In the genomic region with DNA sequence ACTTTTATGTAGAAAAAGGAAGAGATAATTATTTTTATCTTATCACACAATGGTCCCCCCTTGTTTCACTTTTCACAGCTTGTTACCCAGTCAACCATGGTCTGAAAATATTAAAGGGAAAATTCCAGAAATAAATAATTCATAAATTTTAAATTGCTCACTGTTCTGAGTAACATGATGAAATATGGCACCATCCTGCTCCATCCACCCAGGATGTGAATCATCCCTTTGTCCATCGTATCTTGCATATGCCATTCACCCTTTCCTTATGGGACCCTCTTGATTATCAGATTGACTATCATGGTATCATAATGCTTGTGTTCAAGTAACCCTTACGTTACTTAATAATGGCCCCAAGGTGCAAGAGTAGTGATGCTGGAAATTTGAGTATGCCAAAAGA, we compare ENCODE assay signal across 18 cellular contexts. TPM values are rescaled to one million over a fixed set of nuclear protein-coding genes. Genes with fewer than 3 reads are reported as not detected.
DNase-seq lines count a peak whose midpoint lies in the region; ATAC-seq, FAIRE-seq and TF ChIP-seq lines count a peak whose summit lies in the region.
"Had no signal": no experiment of that assay in that cellular context is flagged by ENCODE, and none has a peak within 500 bp of the region (broad histone marks: within the 10 kb centered on the region; RNA-seq: fewer than 3 reads in every experiment).

No MANE protein-coding gene starts in this region.

- ATAC-seq in right lobe of liver (no peak), HepG2 (no peak), GM19351 (IDR thresholded peaks at IDR 0.05; ENCODE audit: unreplicated experiment) (no peak)

- no peak overlapping the region for H4K8ac ChIP-seq in H9 (replicated peaks; ENCODE audit: insufficient read length, low read depth, low read length)

- H3K4me1 ChIP-seq in right lobe of liver (peaks cover 0 to 15% (median 5%) of the 10 kb centered on the region in 4 donors), HepG2 (ENCODE audit: insufficient read depth, low read length) (peaks cover 11% of the 10 kb centered on the region), tibial artery (peaks cover 0 to 46% (median 14%) of the 10 kb centered on the region in 4 donors), H9 (ENCODE audit: insufficient read depth, low read length) (peaks cover 15% of the 10 kb centered on the region; the same call in 1 of the 2 replicates)

- no peaks in the 10 kb centered on the region for H3K23me2 ChIP-seq in H9 (ENCODE audit: insufficient read length, low read depth, low read length, poor library complexity, severe bottlenecking)

- TF ChIP-seq CTCF in right lobe of liver (IDR thresholded peaks at IDR 0.05) (no peak), HepG2 (CRISPR knock-in tag; IDR thresholded peaks at IDR 0.05) (no peak), fibroblast of pulmonary artery (IDR thresholded peaks at IDR 0.05; ENCODE audit: low read length, missing control alignments) (no peak), tibial artery (IDR thresholded peaks at IDR 0.05) (no peak), H9 (conservative IDR thresholded peaks at IDR 0.05) (no peak)

- no peak overlapping the region for H3K4ac ChIP-seq in H9 (ENCODE audit: low read depth, low read length)

- no peak overlapping the region for H2BK15ac ChIP-seq in H9 (ENCODE audit: low read depth, low read length)

- H2BK12ac ChIP-seq in H9 (ENCODE audit: insufficient read length, low read depth, low read length), result no peak overlapping the region

- H3K79me2 ChIP-seq in HepG2 (ENCODE audit: insufficient read depth, low read length) (no peaks in the 10 kb centered on the region), H9 (ENCODE audit: insufficient read depth, low read length) (no peaks in the 10 kb centered on the region)

- no peaks in the 10 kb centered on the region for H3K79me1 ChIP-seq in H9 (ENCODE audit: insufficient read depth, low read depth, low read length, poor library complexity, severe bottlenecking)

- CTCF ChIA-PET in HepG2 (lab: Yijun Ruan, JAX; ENCODE audit: low intra/inter-chr PET ratio, low total read pairs), result no interaction called here

- peaks cover 41 to 55% of the 10 kb centered on the region in 2 experiments for H3K4me1 Mint-ChIP-seq in H9
- H3K4me1 Mint-ChIP-seq: memory B cell had no signal

- H2BK20ac ChIP-seq in H9 (ENCODE audit: low read depth, low read length, poor library complexity, severe bottlenecking), result no peak overlapping the region

- no peak overlapping the region for H3K23ac ChIP-seq in H9 (ENCODE audit: insufficient read length, low read depth, low read length)

- H2BK120ac ChIP-seq in H9 (ENCODE audit: low read depth, low read length, poor library complexity, severe bottlenecking), result no peak overlapping the region

- H3K18ac ChIP-seq in H9 (ENCODE audit: insufficient read length, low read depth, low read length), result no peak overlapping the region

- H3K27me3 ChIP-seq in right lobe of liver (no peaks in the 10 kb centered on the region), HepG2 (ENCODE audit: control insufficient read depth in 1 of 2, insufficient read depth in 2 of 2, low read length in 2 of 2) (no peaks in the 10 kb centered on the region), tibial artery (no peaks in the 10 kb centered on the region), H9 (ENCODE audit: insufficient read depth, low read length) (no peaks in the 10 kb centered on the region)
- H3K27me3 ChIP-seq: sigmoid colon had no signal

- TF ChIP-seq RAD21 in HepG2 (CRISPR knock-in tag; IDR thresholded peaks at IDR 0.05), result no peak

- 79% methylated on average over 2 of the region's 2 CpGs for WGBS in right lobe of liver (ENCODE audit: insufficient coverage, low coverage, low lambda C conversion rate, missing lambda C conversion rate)
- WGBS in HepG2 (ENCODE audit: low lambda C conversion rate), result 98% methylated on average over 2 of the region's 2 CpGs
- WGBS in H9 (ENCODE audit: extremely low coverage, insufficient read length, low lambda C conversion rate), result no CpG with 5 or more reads among the region's 2 CpGs

- H3K27ac Mint-ChIP-seq in H9, result no peak overlapping the region
- H3K27ac Mint-ChIP-seq: activated naive CD8-positive, alpha-beta T cell; memory B cell had no signal

- H3K4me3 Mint-ChIP-seq in H9, result no peak overlapping the region
- H3K4me3 Mint-ChIP-seq: activated naive CD8-positive, alpha-beta T cell; memory B cell; neural crest cell had no signal

- BruUV-seq in HepG2 (replicated peaks; lab: Mats Ljungman, UMichigan), result no TSS peak

- no peak for TF ChIP-seq POLR2A in right lobe of liver (IDR thresholded peaks at IDR 0.05)
- TF ChIP-seq POLR2A in HepG2 (IDR thresholded peaks at IDR 0.05; ENCODE audit: insufficient read depth in 1 of 2, low read depth in 2 of 2, low read length in 2 of 2), result no peak

- no peak overlapping the region for H3K9ac ChIP-seq in HepG2 (ENCODE audit: insufficient read depth, low read depth, low read length)
- no peak overlapping the region for H3K9ac ChIP-seq in H9 (ENCODE audit: extremely low read depth, insufficient read length, low read length)

- H3K36me3 Mint-ChIP-seq in H9 (ENCODE audit: insufficient read depth in 1 of 3, low read depth in 3 of 3), result peaks cover 12 to 15% (median 13%) of the 10 kb centered on the region in 3 experiments

- H3K9me3 Mint-ChIP-seq in H9, result peaks cover 3 to 6% of the 10 kb centered on the region in 2 experiments; a peak in 3 of 5 replicates
- H3K9me3 Mint-ChIP-seq: memory B cell, neural crest cell had no signal

- FAIRE-seq in HepG2 (lab: Jason Lieb, UNC), result no peak

- H3T11ph ChIP-seq in H9 (ENCODE audit: low read length), result no peak overlapping the region

- no peak overlapping the region for H2BK5ac ChIP-seq in H9 (ENCODE audit: insufficient read length, low read length)

- H3K36me3 ChIP-seq in right lobe of liver (no peaks in the 10 kb centered on the region), HepG2 (replicated peaks in 1 of 2; ENCODE audit: control insufficient read depth in 1 of 2, insufficient read depth in 2 of 2, low read length in 2 of 2) (peaks cover 1 to 14% of the 10 kb centered on the region in 2 experiments; a peak in 2 of 5 replicates), tibial artery (peaks cover 0 to 5% (median 0%) of the 10 kb centered on the region in 3 donors)

- H4K5ac ChIP-seq in H9 (ENCODE audit: insufficient read length, low read depth, low read length), result no peak overlapping the region

- DNase-seq in right lobe of liver (no peak), HepG2 (ENCODE audit: low spot score) (no peak), SW 1271 (lab: John Stamatoyannopoulos, UW) (peak; percentile 22 to 35), fibroblast of pulmonary artery (ENCODE audit: low read depth) (peak; percentile 55), tibial artery (no peak), DMS153 treated with DMSO at 0.1 percent for 48 hours (lab: John Stamatoyannopoulos, UW; ENCODE audit: unreplicated experiment) (no peak), H9 (no peak)
- DNase-seq: ACHN; activated CD4-positive, CD25-positive, alpha-beta regulatory T cell treated with anti-CD3 and anti-CD28 coated beads, Interleukin-2, amount 50 U/mL, for 72 hours; activated CD8-positive, alpha-beta memory T cell treated with anti-CD3 and anti-CD28 coated beads, Interleukin-2, amount 50 U/mL, for 48 hours; COR-L47; NCI-H2171; NK-92 treated with Interleukin-12 subunit alpha and Interleukin-12 subunit beta, amount 100 ng/mL, for 24 hours; sigmoid colon had no signal

- H3K27ac ChIP-seq in right lobe of liver (peak overlapping the region in 2 of 3 donors; percentile 78), HepG2 (ENCODE audit: extremely low read length, insufficient read depth, low read length) (no peak overlapping the region), tibial artery (peak overlapping the region; percentile 44 to 55), H9 (ENCODE audit: insufficient read length, low read depth, low read length) (no peak overlapping the region)

- H2AFZ ChIP-seq in HepG2 (ENCODE audit: low read length) (no peak overlapping the region), H9 (ENCODE audit: low read length) (no peak overlapping the region)

- H3K56ac ChIP-seq in H9 (ENCODE audit: insufficient read length, low read depth, low read length), result no peak overlapping the region

- H3K27me3 Mint-ChIP-seq in H9 (ENCODE audit: low read depth), result no peaks in the 10 kb centered on the region
- H3K27me3 Mint-ChIP-seq: activated naive CD8-positive, alpha-beta T cell; memory B cell had no signal

- H4K91ac ChIP-seq in H9 (ENCODE audit: insufficient read length, low read depth, low read length), result no peak overlapping the region

- intact Hi-C loops in right lobe of liver (cut with DNase I), result no loop called here
- intact Hi-C loops in HepG2 (cut with micrococcal nuclease; ENCODE audit: unreplicated experiment), result no loop called here
- intact Hi-C loops in tibial artery (cut with DNase I; ENCODE audit: low total_unique reads), result no loop called here

- in situ Hi-C loops in HepG2 (cut with HindIII; ENCODE audit: extremely low pct_ligation_motif_present, low pct_unique_long_range_greater_than_20kb), result no loop called here

- H3K4me2 ChIP-seq in HepG2 (ENCODE audit: low read depth, low read length) (no peak overlapping the region), H9 (ENCODE audit: insufficient read depth, insufficient read length, low read length) (no peak overlapping the region)

- H3K9me3 ChIP-seq in right lobe of liver (no peaks in the 10 kb centered on the region), HepG2 (ENCODE audit: low read length) (no peaks in the 10 kb centered on the region), tibial artery (no peaks in the 10 kb centered on the region), H9 (ENCODE audit: control insufficient read depth, low read depth, low read length) (no peaks in the 10 kb centered on the region)
- H3K9me3 ChIP-seq: sigmoid colon had no signal

- H4K20me1 ChIP-seq in HepG2 (ENCODE audit: insufficient read depth, low read length) (no peaks in the 10 kb centered on the region), H9 (ENCODE audit: control insufficient read depth, insufficient read depth, insufficient read length) (no peaks in the 10 kb centered on the region)

- POLR2A ChIA-PET in HepG2 (lab: Yijun Ruan, JAX), result no interaction called here

- TF ChIP-seq EP300 in HepG2 (IDR thresholded peaks at IDR 0.05; ENCODE audit: low read depth in 2 of 2, low read length in 2 of 2) (no peak), HepG2 (CRISPR knock-in tag; IDR thresholded peaks at IDR 0.05; ENCODE audit: borderline replicate concordance) (no peak)

- H2AK5ac ChIP-seq in H9 (ENCODE audit: insufficient read length, low read length), result no peak overlapping the region

- H3K4me3 ChIP-seq in right lobe of liver, result no peak overlapping the region
- no peak overlapping the region for H3K4me3 ChIP-seq in HepG2 (replicated peaks in 1 of 3; ENCODE audit: insufficient read depth in 1 of 3, low read depth in 2 of 3, low read length in 3 of 3)
- no peak overlapping the region for H3K4me3 ChIP-seq in fibroblast of pulmonary artery (replicated peaks; ENCODE audit: low read depth, low read length)
- no peak overlapping the region for H3K4me3 ChIP-seq in tibial artery
- H3K4me3 ChIP-seq: sigmoid colon had no signal

- H3K14ac ChIP-seq in H9 (ENCODE audit: insufficient read depth, low read length), result no peak overlapping the region

RNA-seq across cellular contexts. Expression of gene ANKRD28, which starts 43.7 kb away (rescaled TPM):
- total RNA-seq in right lobe of liver (10 to 100 TPM; 16.4 to 32.2 (median 25.7) TPM), HepG2 (2016; rRNA removed; fragmentation: Illumina TruSeq; extraction: Trizol) (28.9 and 40.2 TPM in 2 replicates), H9 (2021) (53.8 and 59.0 TPM in 2 replicates)
- 11.3 and 13.1 TPM in 2 replicates for total RNA-seq in HepG2 (2016; cell fraction: cytosol; rRNA removed; fragmentation: Illumina TruSeq; extraction: Trizol; ENCODE audit: low read depth)
- total RNA-seq in HepG2 (2016; cell fraction: insoluble cytoplasmic fraction; rRNA removed; fragmentation: Illumina TruSeq; extraction: Trizol), result 28.4 and 36.2 TPM in 2 replicates
- total RNA-seq in HepG2 (2016; cell fraction: membrane; rRNA removed; fragmentation: Illumina TruSeq; extraction: Trizol), result 11.2 and 14.5 TPM in 2 replicates
- total RNA-seq in HepG2 (2016; cell fraction: nucleus; rRNA removed; fragmentation: Illumina TruSeq; extraction: Trizol), result 41.2 and 46.8 TPM in 2 replicates
- 20.7 and 21.0 TPM in 2 replicates for polyA plus RNA-seq in HepG2 (2011; rRNA removed)
- 9.2 and 14.8 TPM in 2 replicates for polyA plus RNA-seq in HepG2 (2011; cell fraction: cytosol; rRNA removed)
- polyA plus RNA-seq in HepG2 (2011; cell fraction: nucleus; rRNA removed), result 30.1 TPM in 2 replicates
- polyA plus RNA-seq in HepG2 (2012), result 18.6 and 18.7 TPM in 2 replicates
- 0.62 and 0.75 TPM in 2 replicates for polyA plus RNA-seq in HepG2 (2016; cell fraction: cytosol; fragmentation: Illumina TruSeq; extraction: Trizol; ENCODE audit: low read depth)
- 23.3 and 24.0 TPM in 2 replicates for polyA plus RNA-seq in HepG2 (2016; cell fraction: insoluble cytoplasmic fraction; fragmentation: Illumina TruSeq; extraction: Trizol; ENCODE audit: low read depth)
- 3.1 and 4.0 TPM in 2 replicates for polyA plus RNA-seq in HepG2 (2016; cell fraction: membrane; fragmentation: Illumina TruSeq; extraction: Trizol; ENCODE audit: low read depth)
- polyA plus RNA-seq in HepG2 (2016; cell fraction: nucleus; fragmentation: Illumina TruSeq; extraction: Trizol; ENCODE audit: insufficient read depth, low read depth), result 32.5 and 40.7 TPM in 2 replicates
- polyA minus RNA-seq in HepG2 (2011; rRNA and poly(A)+ RNA removed; ENCODE audit: low replicate concordance), result 40.3 and 73.4 TPM in 2 replicates
- 19.9 TPM in 2 replicates for polyA minus RNA-seq in HepG2 (2011; cell fraction: cytosol; rRNA and poly(A)+ RNA removed)
- 106 and 111 TPM in 2 replicates for polyA minus RNA-seq in HepG2 (2011; cell fraction: nucleus; rRNA and poly(A)+ RNA removed)

Comparison
In these comparisons a context has a peak if more than half of its experiments do, and no peak if none do; other contexts are left out.
1. H3K27ac ChIP-seq: peak in right lobe of liver (2 of 3) and tibial artery (2 of 2); none in HepG2 (single experiment) and H9 (single experiment).
2. DNase-seq: peak in SW 1271 (2 of 2) and fibroblast of pulmonary artery (single experiment); none in right lobe of liver (0 of 3), HepG2 (single experiment), tibial artery (0 of 2), DMS153 treated with DMSO at 0.1 percent for 48 hours (single experiment) and H9 (single experiment).